Comparison of ENCODE assay signal across 34 cellular contexts in the genomic region with DNA sequence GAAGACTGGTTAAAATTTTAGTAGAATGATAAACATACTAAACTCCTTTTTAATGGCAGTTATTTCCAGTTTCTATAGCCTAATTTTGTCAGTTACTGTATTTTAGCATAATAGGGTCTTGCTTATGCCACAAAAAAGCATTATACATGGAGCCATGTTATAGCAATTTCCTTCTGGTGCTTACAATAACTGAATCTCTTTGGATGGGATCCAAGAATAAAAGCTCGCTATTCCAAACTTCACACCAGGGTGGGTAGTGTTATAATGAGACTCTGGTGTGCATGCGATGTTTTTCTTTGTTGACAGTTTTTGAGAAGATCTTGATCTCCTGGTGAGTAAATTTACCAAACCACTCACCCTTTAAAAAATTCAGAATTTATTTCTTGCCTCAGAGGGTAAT.
"Had no signal": no experiment of that assay in that cellular context is flagged by ENCODE, and none has a peak within 500 bp of the region (broad histone marks: within the 10 kb centered on the region; RNA-seq: fewer than 3 reads in every experiment).

No MANE protein-coding gene starts in this region.

- H3K9me3 ChIP-seq: adrenal gland, body of pancreas, esophagus muscularis mucosa, gastrocnemius medialis, heart left ventricle had no signal

- H3K27me3 ChIP-seq: adrenal gland, body of pancreas, esophagus muscularis mucosa, foreskin keratinocyte, gastrocnemius medialis, heart left ventricle had no signal

- H3K4me3 Mint-ChIP-seq: activated B cell treated with CpG ODN at 0.5 μM for 24 hours; activated CD8-positive, alpha-beta memory T cell treated with anti-CD3 and anti-CD28 coated beads, Interleukin-2, amount 10 ng/mL, durations not matched to agents 7 days and 5 days; activated CD8-positive, alpha-beta T cell treated with anti-CD3 and anti-CD28 coated beads, Interleukin-2, amount 10 ng/mL, durations not matched to agents 7 days and 5 days; activated naive CD4-positive, alpha-beta T cell treated with anti-CD3 and anti-CD28 coated beads for 36 hours; activated naive CD4-positive, alpha-beta T cell treated with anti-CD3 and anti-CD28 coated beads, Interleukin-2, amount 50 U/mL, for 24 hours; activated naive CD8-positive, alpha-beta T cell treated with anti-CD3 and anti-CD28 coated beads for 36 hours; activated naive CD8-positive, alpha-beta T cell treated with anti-CD3 and anti-CD28 coated beads, Interleukin-2, amount 50 U/mL, for 24 hours; activated T-helper 1 cell treated with anti-CD3 and anti-CD28 coated beads, Interleukin-12 subunit alpha, Interleukin-12 subunit beta, Interleukin-2, Interleukin-4 antibody, amounts not matched to agents 30 ng/mL and 10 ng/mL and 1 ng/mL, durations not matched to agents 14 hours and 24 hours and 36 hours; effector memory CD8-positive, alpha-beta T cell had no signal

- H3K4me1 Mint-ChIP-seq: activated B cell treated with CpG ODN at 0.5 μM for 24 hours; activated CD8-positive, alpha-beta memory T cell treated with anti-CD3 and anti-CD28 coated beads, Interleukin-2, amount 10 ng/mL, durations not matched to agents 7 days and 5 days; activated naive CD4-positive, alpha-beta T cell treated with anti-CD3 and anti-CD28 coated beads, Interleukin-2, amount 50 U/mL, for 24 hours; activated naive CD8-positive, alpha-beta T cell treated with anti-CD3 and anti-CD28 coated beads for 36 hours; activated naive CD8-positive, alpha-beta T cell treated with anti-CD3 and anti-CD28 coated beads, Interleukin-2, amount 50 U/mL, for 24 hours had no signal

- H3K4me3 ChIP-seq: adrenal gland, body of pancreas, esophagus muscularis mucosa, gastrocnemius medialis, heart left ventricle had no signal

- H3K27ac Mint-ChIP-seq: activated B cell treated with CpG ODN at 0.5 μM for 24 hours; activated CD8-positive, alpha-beta memory T cell treated with anti-CD3 and anti-CD28 coated beads, Interleukin-2, amount 10 ng/mL, durations not matched to agents 7 days and 5 days; activated CD8-positive, alpha-beta T cell treated with anti-CD3 and anti-CD28 coated beads, Interleukin-2, amount 10 ng/mL, durations not matched to agents 7 days and 5 days; activated naive CD4-positive, alpha-beta T cell treated with anti-CD3 and anti-CD28 coated beads for 36 hours; activated naive CD4-positive, alpha-beta T cell treated with anti-CD3 and anti-CD28 coated beads, Interleukin-2, amount 50 U/mL, for 24 hours; activated naive CD8-positive, alpha-beta T cell treated with anti-CD3 and anti-CD28 coated beads for 36 hours; activated naive CD8-positive, alpha-beta T cell treated with anti-CD3 and anti-CD28 coated beads, Interleukin-2, amount 50 U/mL, for 24 hours; activated T-helper 1 cell treated with anti-CD3 and anti-CD28 coated beads, Interleukin-12 subunit alpha, Interleukin-12 subunit beta, Interleukin-2, Interleukin-4 antibody, amounts not matched to agents 30 ng/mL and 10 ng/mL and 1 ng/mL, durations not matched to agents 14 hours and 24 hours and 36 hours; activated T-helper 2 cell treated with anti-CD3 and anti-CD28 coated beads, Interferon-gamma antibody, Interleukin-2, Interleukin-4, amounts not matched to agents 10 μg/mL and 5 μg/mL and 100 μg/mL, durations not matched to agents 14 hours and 24 hours and 36 hours; effector memory CD8-positive, alpha-beta T cell had no signal

- H3K36me3 ChIP-seq: adrenal gland, esophagus muscularis mucosa, gastrocnemius medialis, heart left ventricle, WERI-Rb-1 had no signal

- ATAC-seq: activated CD4-positive, CD25-positive, alpha-beta regulatory T cell treated with anti-CD3 and anti-CD28 coated beads, Interleukin-2, amount 50 U/mL, for 24 hours; activated CD8-positive, alpha-beta memory T cell treated with anti-CD3 and anti-CD28 coated beads, Interleukin-2, amount 10 ng/mL, durations not matched to agents 7 days and 5 days; activated CD8-positive, alpha-beta T cell treated with anti-CD3 and anti-CD28 coated beads, Interleukin-2, amount 10 ng/mL, durations not matched to agents 7 days and 5 days; activated naive CD8-positive, alpha-beta T cell treated with anti-CD3 and anti-CD28 coated beads, Interleukin-2, amount 50 U/mL, for 24 hours; body of pancreas; effector memory CD8-positive, alpha-beta T cell; foreskin keratinocyte; gastrocnemius medialis; heart left ventricle had no signal

- H3K4me1 ChIP-seq: adrenal gland, esophagus muscularis mucosa, gastrocnemius medialis had no signal

- DNase-seq: activated B cell treated with CpG ODN at 0.5 μM for 24 hours; activated CD4-positive, alpha-beta T cell treated with anti-CD3 and anti-CD28 coated beads for 48 hours; activated CD4-positive, alpha-beta T cell treated with anti-CD3 and anti-CD28 coated beads, Interleukin-2, amount 50 U/mL, for 1 hour; activated CD4-positive, alpha-beta T cell treated with anti-CD3 and anti-CD28 coated beads, Interleukin-2, amount 50 U/mL, for 48 hours; activated CD8-positive, alpha-beta memory T cell treated with anti-CD3 and anti-CD28 coated beads, Interleukin-2, amount 10 ng/mL, durations not matched to agents 7 days and 5 days; activated CD8-positive, alpha-beta memory T cell treated with anti-CD3 and anti-CD28 coated beads, Interleukin-2, amount 50 U/mL, for 4 hours; activated CD8-positive, alpha-beta T cell treated with anti-CD3 and anti-CD28 coated beads, Interleukin-2, amount 10 ng/mL, durations not matched to agents 7 days and 5 days; activated effector memory CD4-positive, alpha-beta T cell treated with anti-CD3 and anti-CD28 coated beads, Interleukin-2, amount 50 U/mL, for 16 hours; activated naive CD4-positive, alpha-beta T cell treated with anti-CD3 and anti-CD28 coated beads for 36 hours; activated naive CD8-positive, alpha-beta T cell treated with anti-CD3 and anti-CD28 coated beads for 36 hours; activated naive CD8-positive, alpha-beta T cell treated with anti-CD3 and anti-CD28 coated beads, Interleukin-2, amount 50 U/mL, for 24 hours; activated T-cell treated with anti-CD3 and anti-CD28 coated beads, Interleukin-2, amount 50 U/mL, for 1 hour; activated T-cell treated with anti-CD3 and anti-CD28 coated beads, Interleukin-2, amount 50 U/mL, for 48 hours; adrenal gland; amygdala; aorta; body of pancreas; caudate nucleus; cortex of kidney; dermis blood vessel endothelial cell; effector CD4-positive, alpha-beta T cell; effector memory CD8-positive, alpha-beta T cell; foreskin keratinocyte; gastrocnemius medialis; glutamatergic neuron; heart left ventricle; hypothalamus; T1000; WERI-Rb-1 had no signal

- H3K36me3 Mint-ChIP-seq: activated CD8-positive, alpha-beta memory T cell treated with anti-CD3 and anti-CD28 coated beads, Interleukin-2, amount 10 ng/mL, durations not matched to agents 7 days and 5 days; activated naive CD4-positive, alpha-beta T cell treated with anti-CD3 and anti-CD28 coated beads, Interleukin-2, amount 50 U/mL, for 24 hours had no signal

- H3K27ac ChIP-seq: adrenal gland, body of pancreas, esophagus muscularis mucosa, foreskin keratinocyte, gastrocnemius medialis, heart left ventricle, WERI-Rb-1 had no signal

- H3K9me3 Mint-ChIP-seq: activated B cell treated with CpG ODN at 0.5 μM for 24 hours; activated naive CD4-positive, alpha-beta T cell treated with anti-CD3 and anti-CD28 coated beads for 36 hours; activated naive CD4-positive, alpha-beta T cell treated with anti-CD3 and anti-CD28 coated beads, Interleukin-2, amount 50 U/mL, for 24 hours; activated naive CD8-positive, alpha-beta T cell treated with anti-CD3 and anti-CD28 coated beads for 36 hours; activated T-helper 1 cell treated with anti-CD3 and anti-CD28 coated beads, Interleukin-12 subunit alpha, Interleukin-12 subunit beta, Interleukin-2, Interleukin-4 antibody, amounts not matched to agents 30 ng/mL and 10 ng/mL and 1 ng/mL, durations not matched to agents 14 hours and 24 hours and 36 hours; activated T-helper 2 cell treated with anti-CD3 and anti-CD28 coated beads, Interferon-gamma antibody, Interleukin-2, Interleukin-4, amounts not matched to agents 10 μg/mL and 5 μg/mL and 100 μg/mL, durations not matched to agents 14 hours and 24 hours and 36 hours; effector memory CD8-positive, alpha-beta T cell had no signal

- H3K27me3 Mint-ChIP-seq: activated naive CD8-positive, alpha-beta T cell treated with anti-CD3 and anti-CD28 coated beads for 36 hours had no signal
